Comparison of ENCODE assay signal across 19 cellular contexts in genomic region chr18:72201032-72201431, GRCh38.
DNase-seq lines count a peak whose midpoint lies in the region; ATAC-seq lines count a peak whose summit lies in the region.
"Had no signal": no experiment of that assay in that cellular context is flagged by ENCODE, and none has a peak within 500 bp of the region (broad histone marks: within the 10 kb centered on the region; RNA-seq: fewer than 3 reads in every experiment).

No MANE protein-coding gene starts in this region.

- no peak for ATAC-seq in activated naive CD8-positive, alpha-beta T cell treated with anti-CD3 and anti-CD28 coated beads, Interleukin-2, amount 10 ng/mL, durations not matched to agents 7 days and 5 days (ENCODE audit: low read depth)
- ATAC-seq in activated naive CD8-positive, alpha-beta T cell treated with anti-CD3 and anti-CD28 coated beads, Interleukin-2, amount 50 U/mL, for 24 hours: no peak
- peak; percentile 45 for ATAC-seq in HG02623 (IDR thresholded peaks at IDR 0.05; ENCODE audit: unreplicated experiment)
- ATAC-seq in HG03469 (IDR thresholded peaks at IDR 0.05; ENCODE audit: unreplicated experiment): peak; percentile 63
- no peak for ATAC-seq in stimulated activated memory B cell treated with anti-CD40 and anti-IgM and Interleukin-4, amounts not matched to agents 10 μg/mL and 1 μg/mL and 100 μg/mL, for 72 hours
- ATAC-seq: Panc1 had no signal

- no peaks in the 10 kb centered on the region for H3K27me3 Mint-ChIP-seq in activated naive CD8-positive, alpha-beta T cell treated with anti-CD3 and anti-CD28 coated beads, Interleukin-2, amount 10 ng/mL, durations not matched to agents 7 days and 5 days
- H3K27me3 Mint-ChIP-seq in activated naive CD8-positive, alpha-beta T cell treated with anti-CD3 and anti-CD28 coated beads, Interleukin-2, amount 50 U/mL, for 24 hours: no peaks in the 10 kb centered on the region
- H3K27me3 Mint-ChIP-seq in stimulated activated memory B cell treated with anti-CD40 and anti-IgM and Interleukin-4, amounts not matched to agents 10 μg/mL and 1 μg/mL and 100 μg/mL, for 72 hours: no peaks in the 10 kb centered on the region
- H3K27me3 Mint-ChIP-seq: activated naive CD4-positive, alpha-beta T cell treated with anti-CD3 and anti-CD28 coated beads, Interleukin-2, amount 50 U/mL, for 24 hours had no signal

- H3K36me3 Mint-ChIP-seq in activated naive CD8-positive, alpha-beta T cell treated with anti-CD3 and anti-CD28 coated beads, Interleukin-2, amount 10 ng/mL, durations not matched to agents 7 days and 5 days: no peaks in the 10 kb centered on the region
- H3K36me3 Mint-ChIP-seq in activated naive CD8-positive, alpha-beta T cell treated with anti-CD3 and anti-CD28 coated beads, Interleukin-2, amount 50 U/mL, for 24 hours (ENCODE audit: low read depth): no peaks in the 10 kb centered on the region
- H3K36me3 Mint-ChIP-seq in stimulated activated memory B cell treated with anti-CD40 and anti-IgM and Interleukin-4, amounts not matched to agents 10 μg/mL and 1 μg/mL and 100 μg/mL, for 72 hours: no peaks in the 10 kb centered on the region
- H3K36me3 Mint-ChIP-seq: activated naive CD4-positive, alpha-beta T cell treated with anti-CD3 and anti-CD28 coated beads, Interleukin-2, amount 50 U/mL, for 24 hours had no signal

- no peaks in the 10 kb centered on the region for H3K9me3 Mint-ChIP-seq in activated naive CD8-positive, alpha-beta T cell treated with anti-CD3 and anti-CD28 coated beads, Interleukin-2, amount 10 ng/mL, durations not matched to agents 7 days and 5 days
- peaks cover 4% of the 10 kb centered on the region for H3K9me3 Mint-ChIP-seq in activated naive CD8-positive, alpha-beta T cell treated with anti-CD3 and anti-CD28 coated beads, Interleukin-2, amount 50 U/mL, for 24 hours
- no peaks in the 10 kb centered on the region for H3K9me3 Mint-ChIP-seq in stimulated activated memory B cell treated with anti-CD40 and anti-IgM and Interleukin-4, amounts not matched to agents 10 μg/mL and 1 μg/mL and 100 μg/mL, for 72 hours
- H3K9me3 Mint-ChIP-seq: activated naive CD4-positive, alpha-beta T cell treated with anti-CD3 and anti-CD28 coated beads, Interleukin-2, amount 50 U/mL, for 24 hours had no signal

- no peak for DNase-seq in activated naive CD8-positive, alpha-beta T cell treated with anti-CD3 and anti-CD28 coated beads, Interleukin-2, amount 10 ng/mL, durations not matched to agents 7 days and 5 days
- DNase-seq in activated naive CD8-positive, alpha-beta T cell treated with anti-CD3 and anti-CD28 coated beads, Interleukin-2, amount 50 U/mL, for 24 hours: no peak
- DNase-seq in SHP77 treated with DMSO at 0.1 percent for 48 hours (lab: John Stamatoyannopoulos, UW) (no peak), cerebellar cortex (ENCODE audit: low spot score) (no peak), mesenteric fat pad (ENCODE audit: low spot score) (no peak)
- DNase-seq: activated CD4-positive, CD25-positive, alpha-beta regulatory T cell; activated CD8-positive, alpha-beta memory T cell treated with anti-CD3 and anti-CD28 coated beads for 24 hours; activated T-cell treated with anti-CD3 and anti-CD28 coated beads, Interleukin-2, amount 50 U/mL, for 48 hours; C1 segment of cervical spinal cord; GOT3; head of caudate nucleus; left ventricle myocardium inferior; stimulated activated CD4-positive, alpha-beta T cell treated with anti-CD3 and anti-CD28 coated beads, Interleukin-4, amount 100 ng/mL, for 24 hours had no signal

- H3K4me3 Mint-ChIP-seq in activated naive CD8-positive, alpha-beta T cell treated with anti-CD3 and anti-CD28 coated beads, Interleukin-2, amount 10 ng/mL, durations not matched to agents 7 days and 5 days: peak overlapping the region; percentile 56
- no peak overlapping the region for H3K4me3 Mint-ChIP-seq in activated naive CD8-positive, alpha-beta T cell treated with anti-CD3 and anti-CD28 coated beads, Interleukin-2, amount 50 U/mL, for 24 hours
- H3K4me3 Mint-ChIP-seq in stimulated activated memory B cell treated with anti-CD40 and anti-IgM and Interleukin-4, amounts not matched to agents 10 μg/mL and 1 μg/mL and 100 μg/mL, for 72 hours: peak overlapping the region; percentile 24
- H3K4me3 Mint-ChIP-seq: activated naive CD4-positive, alpha-beta T cell treated with anti-CD3 and anti-CD28 coated beads, Interleukin-2, amount 50 U/mL, for 24 hours; T-helper 2 cell treated with Interferon-gamma antibody and Interleukin-4, amounts not matched to agents 5 μg/mL and 100 μg/mL, for 36 hours had no signal

- H3K4me1 Mint-ChIP-seq in activated naive CD8-positive, alpha-beta T cell treated with anti-CD3 and anti-CD28 coated beads, Interleukin-2, amount 10 ng/mL, durations not matched to agents 7 days and 5 days: peaks cover 2% of the 10 kb centered on the region
- peaks cover 2% of the 10 kb centered on the region for H3K4me1 Mint-ChIP-seq in activated naive CD8-positive, alpha-beta T cell treated with anti-CD3 and anti-CD28 coated beads, Interleukin-2, amount 50 U/mL, for 24 hours
- H3K4me1 Mint-ChIP-seq in stimulated activated memory B cell treated with anti-CD40 and anti-IgM and Interleukin-4, amounts not matched to agents 10 μg/mL and 1 μg/mL and 100 μg/mL, for 72 hours: peaks cover 16% of the 10 kb centered on the region
- H3K4me1 Mint-ChIP-seq: activated naive CD4-positive, alpha-beta T cell treated with anti-CD3 and anti-CD28 coated beads, Interleukin-2, amount 50 U/mL, for 24 hours had no signal

- peak overlapping the region; percentile 50 for H3K27ac Mint-ChIP-seq in activated naive CD8-positive, alpha-beta T cell treated with anti-CD3 and anti-CD28 coated beads, Interleukin-2, amount 10 ng/mL, durations not matched to agents 7 days and 5 days
- no peak overlapping the region for H3K27ac Mint-ChIP-seq in activated naive CD8-positive, alpha-beta T cell treated with anti-CD3 and anti-CD28 coated beads, Interleukin-2, amount 50 U/mL, for 24 hours
- H3K27ac Mint-ChIP-seq in stimulated activated memory B cell treated with anti-CD40 and anti-IgM and Interleukin-4, amounts not matched to agents 10 μg/mL and 1 μg/mL and 100 μg/mL, for 72 hours: peak overlapping the region; percentile 2
- H3K27ac Mint-ChIP-seq: activated naive CD4-positive, alpha-beta T cell treated with anti-CD3 and anti-CD28 coated beads, Interleukin-2, amount 50 U/mL, for 24 hours; T-helper 2 cell treated with Interferon-gamma antibody and Interleukin-4, amounts not matched to agents 5 μg/mL and 100 μg/mL, for 36 hours had no signal

- POLR2A ChIA-PET in activated naive CD8-positive, alpha-beta T cell treated with anti-CD3 and anti-CD28 coated beads, Interleukin-2, amount 10 ng/mL, durations not matched to agents 7 days and 5 days (lab: Charles Lee): no interaction called here

Comparison
In these comparisons a context has a peak if more than half of its experiments do, and no peak if none do; other contexts are left out.
1. ATAC-seq: peak in HG02623 (single experiment) and HG03469 (single experiment); none in activated naive CD8-positive, alpha-beta T cell treated with anti-CD3 and anti-CD28 coated beads, Interleukin-2, amount 10 ng/mL, durations not matched to agents 7 days and 5 days (single experiment), activated naive CD8-positive, alpha-beta T cell treated with anti-CD3 and anti-CD28 coated beads, Interleukin-2, amount 50 U/mL, for 24 hours (single experiment) and stimulated activated memory B cell treated with anti-CD40 and anti-IgM and Interleukin-4, amounts not matched to agents 10 μg/mL and 1 μg/mL and 100 μg/mL, for 72 hours (single experiment).